7 cellular contexts compared by ENCODE assay signal in the genomic region with DNA sequence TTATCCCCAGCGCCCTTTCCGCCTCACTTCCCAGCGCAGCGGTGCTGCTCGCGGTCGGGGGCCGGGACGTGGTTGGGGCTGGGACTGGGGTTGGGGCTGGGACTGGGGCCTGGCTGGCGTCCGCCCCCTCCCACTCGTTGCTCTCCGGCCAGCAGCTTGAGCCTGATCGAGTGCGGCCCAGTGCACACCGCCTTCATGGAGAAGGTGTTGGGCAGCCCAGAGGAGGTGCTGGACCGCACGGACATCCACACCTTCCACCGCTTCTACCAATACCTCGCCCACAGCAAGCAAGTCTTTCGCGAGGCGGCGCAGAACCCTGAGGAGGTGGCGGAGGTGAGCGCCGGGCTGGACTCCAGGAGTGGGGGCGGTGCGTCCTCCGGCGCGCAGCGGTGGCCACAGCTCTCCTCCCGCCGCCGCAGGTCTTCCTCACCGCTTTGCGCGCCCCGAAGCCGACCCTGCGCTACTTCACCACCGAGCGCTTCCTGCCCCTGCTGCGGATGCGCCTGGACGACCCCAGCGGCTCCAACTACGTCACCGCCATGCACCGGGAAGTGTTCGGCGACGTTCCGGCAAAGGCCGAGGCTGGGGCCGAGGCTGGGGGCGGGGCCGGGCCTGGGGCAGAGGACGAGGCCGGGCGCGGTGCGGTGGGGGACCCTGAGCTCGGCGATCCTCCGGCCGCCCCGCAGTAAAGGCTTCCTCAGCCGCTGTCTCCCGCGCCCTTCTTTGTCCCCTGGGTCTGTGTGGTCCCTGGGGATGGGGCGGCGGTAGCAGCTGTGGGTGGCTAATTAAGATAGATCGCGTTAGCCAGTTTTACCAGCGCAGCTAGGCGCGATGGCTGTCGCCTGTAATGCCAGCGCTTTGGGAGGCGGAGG. TPM values are rescaled to one million over a fixed set of nuclear protein-coding genes. Genes with fewer than 3 reads are reported as not detected.
DNase-seq lines count a peak whose midpoint lies in the region; ATAC-seq and TF ChIP-seq lines count a peak whose summit lies in the region.

No MANE protein-coding gene starts in this region.

- in situ Hi-C loops in brain microvascular endothelial cell (cut with HindIII; ENCODE audit: low pct_ligation_motif_present, low sequenced_read_pairs), result no loop called here

- TF ChIP-seq CTCF in brain microvascular endothelial cell (IDR thresholded peaks at IDR 0.05; ENCODE audit: low read depth, low read length, missing control alignments) (no peak), sigmoid colon (IDR thresholded peaks at IDR 0.05) (no peak)

- ATAC-seq in GM18498 (IDR thresholded peaks at IDR 0.05; ENCODE audit: unreplicated experiment) (peak; percentile 79), HG02840 (IDR thresholded peaks at IDR 0.05; ENCODE audit: low FRiP score, unreplicated experiment) (peak; percentile 67)

- H3K4me1 ChIP-seq in iPS-15b (ENCODE audit: control insufficient read depth, insufficient read depth, low read length), result peaks cover 2% of the 10 kb centered on the region
- H3K4me1 ChIP-seq in sigmoid colon, result peaks cover 0 to 30% (median 28%) of the 10 kb centered on the region in 4 donors

- no peak for TF ChIP-seq EP300 in sigmoid colon (IDR thresholded peaks at IDR 0.05)

- peak overlapping the region; percentile 78 for H3K27ac ChIP-seq in brain microvascular endothelial cell
- peak overlapping the region; percentile 84 to 87 (median 84) for H3K27ac ChIP-seq in sigmoid colon

- H3K27me3 ChIP-seq in brain microvascular endothelial cell (replicated peaks) (no peaks in the 10 kb centered on the region), iPS-15b (ENCODE audit: control insufficient read depth, insufficient read depth, low read length) (no peaks in the 10 kb centered on the region), sigmoid colon (no peaks in the 10 kb centered on the region)

- DNase-seq in NCI-H2081 treated with DMSO at 0.1 percent for 48 hours (lab: John Stamatoyannopoulos, UW) (peak; percentile 26), UCSD-AML1 (lab: John Stamatoyannopoulos, UW; ENCODE audit: unreplicated experiment) (peak; percentile 89), brain microvascular endothelial cell (peak; percentile 67), sigmoid colon (peak; percentile 95)

- no peaks in the 10 kb centered on the region for H3K9me3 ChIP-seq in iPS-15b (ENCODE audit: control insufficient read depth, insufficient read depth, low read length)
- no peaks in the 10 kb centered on the region for H3K9me3 ChIP-seq in sigmoid colon

- H3K4me3 ChIP-seq in brain microvascular endothelial cell (ENCODE audit: low read depth, low read length) (peak overlapping the region; percentile 91), iPS-15b (ENCODE audit: low read depth, low read length) (peak overlapping the region; percentile 93), sigmoid colon (peak overlapping the region; percentile 65 to 81 (median 76))

- peak overlapping the region; percentile 76 for H3K9ac ChIP-seq in iPS-15b (ENCODE audit: low read depth, low read length)

- H3K36me3 ChIP-seq in brain microvascular endothelial cell (replicated peaks), result no peaks in the 10 kb centered on the region
- no peaks in the 10 kb centered on the region for H3K36me3 ChIP-seq in iPS-15b (ENCODE audit: control insufficient read depth, insufficient read depth, low read length)
- H3K36me3 ChIP-seq in sigmoid colon, result peaks cover 0 to 5% (median 0%) of the 10 kb centered on the region in 4 donors

- 1% methylated on average over 82 of the region's 82 CpGs for WGBS in sigmoid colon, 2 donors

- TF ChIP-seq POLR2A in sigmoid colon (IDR thresholded peaks at IDR 0.05), result peak; percentile 75 to 80

- intact Hi-C loops in sigmoid colon (cut with DNase I), result no loop called here

RNA-seq across cellular contexts. Expression of gene HSD17B1, which starts 1.8 kb away (rescaled TPM):
- total RNA-seq in sigmoid colon, result 1 to 10 TPM in 2 of 4 donors, under 1 TPM in 2; 0.16 to 5.3 (median 0.86) TPM
- polyA plus RNA-seq in sigmoid colon, result 1 to 10 TPM; 1.2 to 1.7 (median 1.4) TPM

RNA-seq across cellular contexts. Expression of gene COASY, which starts 7.5 kb away (rescaled TPM):
- 10 to 100 TPM; 14.3 to 17.5 (median 16.3) TPM for total RNA-seq in sigmoid colon
- 10 to 100 TPM; 48.0 to 98.9 (median 80.7) TPM for polyA plus RNA-seq in sigmoid colon

RNA-seq across cellular contexts. Expression of gene MLX, which starts 12.4 kb away (rescaled TPM):
- 10 to 100 TPM; 24.7 to 50.5 (median 30.8) TPM for total RNA-seq in sigmoid colon
- 100 to 1,000 TPM in 1 of 3 donors, 10 to 100 TPM in 2; 77.1 to 129 (median 97.9) TPM for polyA plus RNA-seq in sigmoid colon

RNA-seq across cellular contexts. Expression of gene NAGLU, which starts 18.4 kb away (rescaled TPM):
- total RNA-seq in sigmoid colon, result 10 to 100 TPM; 35.2 to 52.6 (median 45.0) TPM
- 10 to 100 TPM in 2 of 3 donors, 1 to 10 TPM in 1; 9.7 to 33.2 (median 12.6) TPM for polyA plus RNA-seq in sigmoid colon

RNA-seq across cellular contexts. Expression of gene PSMC3IP, which starts 23.0 kb away (rescaled TPM):
- total RNA-seq in sigmoid colon, result 10 to 100 TPM in 1 of 4 donors, 1 to 10 TPM in 3; 4.6 to 10.3 (median 5.7) TPM
- 1 to 10 TPM; 2.3 to 5.8 (median 2.4) TPM for polyA plus RNA-seq in sigmoid colon

Comparison
In these comparisons a context has a peak if more than half of its experiments do, and no peak if none do; other contexts are left out.
1. Peak in every context shown above with its lines: DNase-seq, ATAC-seq, H3K4me3 ChIP-seq and H3K27ac ChIP-seq.
2. DNase-seq: peak in every context shown above with its lines; median percentile 95 in sigmoid colon; 89 in UCSD-AML1; 67 in brain microvascular endothelial cell; 26 in NCI-H2081 treated with DMSO at 0.1 percent for 48 hours.